Comparison of ENCODE assay signal across 13 cellular contexts in the genomic region with DNA sequence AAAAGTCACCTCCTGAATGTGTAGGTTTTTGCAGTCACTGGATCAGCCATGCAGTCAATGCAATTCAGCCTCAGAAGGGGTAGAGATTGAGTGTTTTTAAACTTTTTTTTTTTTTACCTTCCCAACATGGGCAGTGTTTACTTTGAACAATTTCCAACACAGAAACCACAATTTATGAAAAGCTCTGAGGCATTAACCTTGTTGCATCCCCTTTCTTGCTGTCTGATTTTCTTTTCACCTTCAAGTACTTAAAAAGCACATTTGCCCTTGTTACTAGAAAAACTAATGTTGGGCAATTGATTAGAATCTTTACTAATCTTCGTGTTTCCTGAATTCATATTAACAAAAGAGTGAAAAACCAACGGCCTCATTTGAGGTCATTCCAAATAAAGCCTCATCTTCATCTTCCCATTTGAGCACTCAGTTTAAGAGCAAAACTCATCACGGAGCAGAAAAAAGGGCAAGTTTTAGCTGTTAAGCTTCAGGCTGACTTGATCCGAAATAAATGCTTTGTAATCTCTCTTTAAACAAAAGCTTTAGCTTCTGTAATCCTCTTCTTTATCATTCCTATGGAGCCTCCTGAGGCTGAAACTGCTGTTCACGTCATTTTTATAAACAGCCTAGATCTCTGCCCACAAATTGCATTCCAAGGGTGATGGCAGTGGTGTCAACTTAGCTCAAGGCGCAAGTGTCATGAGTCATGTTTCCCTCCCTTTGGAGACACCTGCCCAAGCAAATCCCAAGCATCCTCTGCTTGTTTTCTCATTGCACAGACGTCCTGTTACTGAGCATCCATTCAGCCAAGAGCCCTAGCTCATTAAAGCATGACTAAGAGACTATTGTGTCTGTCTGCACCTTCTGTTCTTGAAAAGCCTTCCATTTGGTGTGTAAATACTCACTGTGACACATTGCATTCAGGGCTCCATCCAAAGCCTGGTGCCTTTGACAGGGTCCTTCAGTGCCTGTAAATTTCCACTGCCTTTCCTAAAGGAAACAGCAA.
DNase-seq lines count a peak whose midpoint lies in the region; ATAC-seq and TF ChIP-seq lines count a peak whose summit lies in the region.
"Had no signal": no experiment of that assay in that cellular context is flagged by ENCODE, and none has a peak within 500 bp of the region (broad histone marks: within the 10 kb centered on the region; RNA-seq: fewer than 3 reads in every experiment).

No MANE protein-coding gene starts in this region.

- H2AFZ ChIP-seq in PC-3 (ENCODE audit: low read length) (no peak overlapping the region), hepatocyte (no peak overlapping the region)

- H3K79me2 ChIP-seq in PC-3 (ENCODE audit: low read length) (no peaks in the 10 kb centered on the region), hepatocyte (no peaks in the 10 kb centered on the region)

- WGBS in hepatocyte (ENCODE audit: low lambda C conversion rate, missing lambda C conversion rate) = 35% methylated on average over 7 of the region's 7 CpGs

- H3K4me3 Mint-ChIP-seq in natural killer cell treated with Interleukin-12 subunit alpha and Interleukin-12 subunit beta and Interleukin-15 and Interleukin-18, amount 100 ng/mL, for 72 hours = no peak overlapping the region
- H3K4me3 Mint-ChIP-seq in HFFc6 = no peak overlapping the region
- H3K4me3 Mint-ChIP-seq: B cell; nephron progenitor cell; T-helper 1 cell treated with Interleukin-12 subunit alpha and Interleukin-12 subunit beta and Interleukin-4 antibody, amounts not matched to agents 30 μg/mL and 1 μg/mL, for 36 hours had no signal

- peak overlapping the region; percentile 90 for H3K27ac ChIP-seq in PC-3 (ENCODE audit: low read length)
- no peak overlapping the region for H3K27ac ChIP-seq in hepatocyte

- H3K27ac Mint-ChIP-seq in natural killer cell treated with Interleukin-12 subunit alpha and Interleukin-12 subunit beta and Interleukin-15 and Interleukin-18, amount 100 ng/mL, for 72 hours = no peak overlapping the region
- no peak overlapping the region for H3K27ac Mint-ChIP-seq in HFFc6
- H3K27ac Mint-ChIP-seq: B cell; nephron progenitor cell; T-helper 1 cell treated with Interleukin-12 subunit alpha and Interleukin-12 subunit beta and Interleukin-4 antibody, amounts not matched to agents 30 μg/mL and 1 μg/mL, for 36 hours had no signal

- H3K4me2 ChIP-seq in PC-3 (ENCODE audit: low read length) = peak overlapping the region; percentile 75
- H3K4me2 ChIP-seq in hepatocyte = no peak overlapping the region

- H3K9ac ChIP-seq in PC-3 (ENCODE audit: low read length) = peak overlapping the region; percentile 52; the same call in 1 of the 2 replicates

- H3K4me1 ChIP-seq in PC-3 (ENCODE audit: insufficient read depth, low read length) (peaks cover 24% of the 10 kb centered on the region), hepatocyte (ENCODE audit: insufficient read depth) (no peaks in the 10 kb centered on the region)

- BruUV-seq in PC-3 (replicated peaks; lab: Mats Ljungman, UMichigan) = no TSS peak

- H3K36me3 ChIP-seq in PC-3 (ENCODE audit: low read depth, low read length) (no peaks in the 10 kb centered on the region), hepatocyte (replicated peaks; ENCODE audit: insufficient read depth, low read depth) (no peaks in the 10 kb centered on the region)

- H3K27me3 Mint-ChIP-seq in natural killer cell treated with Interleukin-12 subunit alpha and Interleukin-12 subunit beta and Interleukin-15 and Interleukin-18, amount 100 ng/mL, for 72 hours = no peaks in the 10 kb centered on the region
- H3K27me3 Mint-ChIP-seq in HFFc6 (ENCODE audit: insufficient read depth) = no peaks in the 10 kb centered on the region

- H3K4me3 ChIP-seq in PC-3 (ENCODE audit: low read length) = peak overlapping the region; percentile 43; the same call in 1 of the 2 replicates
- no peak overlapping the region for H3K4me3 ChIP-seq in hepatocyte

- H3K27me3 ChIP-seq in PC-3 (ENCODE audit: low read length) (no peaks in the 10 kb centered on the region), hepatocyte (peaks cover 3% of the 10 kb centered on the region)

- H4K20me1 ChIP-seq in PC-3 (ENCODE audit: low read length) = no peaks in the 10 kb centered on the region
- no peaks in the 10 kb centered on the region for H4K20me1 ChIP-seq in hepatocyte (ENCODE audit: insufficient read depth, poor library complexity, severe bottlenecking)

- ATAC-seq in PC-3 (peak; percentile 95), GM21786 (IDR thresholded peaks at IDR 0.05; ENCODE audit: unreplicated experiment) (no peak)
- no peak for ATAC-seq in natural killer cell treated with Interleukin-12 subunit alpha and Interleukin-12 subunit beta and Interleukin-15 and Interleukin-18, amount 100 ng/mL, for 72 hours

- H3F3A ChIP-seq in PC-3 (ENCODE audit: low read length, unreplicated experiment) = peaks cover 7% of the 10 kb centered on the region

- H3K36me3 Mint-ChIP-seq in natural killer cell treated with Interleukin-12 subunit alpha and Interleukin-12 subunit beta and Interleukin-15 and Interleukin-18, amount 100 ng/mL, for 72 hours = no peaks in the 10 kb centered on the region
- H3K36me3 Mint-ChIP-seq in HFFc6 (ENCODE audit: low read depth) = no peaks in the 10 kb centered on the region

- DNase-seq in D341Med (ENCODE audit: low spot score) (peak; percentile 52), NCI-H128 (lab: John Stamatoyannopoulos, UW; ENCODE audit: unreplicated experiment) (peak; percentile 70), PC-3 (peak; percentile 97), hepatocyte (ENCODE audit: low spot score) (peak; percentile 41), HFFc6 (no peak)
- DNase-seq in activated T-cell treated with anti-CD3 and anti-CD28 coated beads, Interleukin-2, amount 50 U/mL, for 48 hours = no peak
- no peak for DNase-seq in natural killer cell treated with Interleukin-12 subunit alpha and Interleukin-12 subunit beta and Interleukin-15 and Interleukin-18, amount 100 ng/mL, for 72 hours (ENCODE audit: low spot score)
- DNase-seq: activated naive CD4-positive, alpha-beta T cell; KG1; nephron progenitor cell had no signal

- no peaks in the 10 kb centered on the region for H3K4me1 Mint-ChIP-seq in natural killer cell treated with Interleukin-12 subunit alpha and Interleukin-12 subunit beta and Interleukin-15 and Interleukin-18, amount 100 ng/mL, for 72 hours (ENCODE audit: low read depth in 2 of 2)
- H3K4me1 Mint-ChIP-seq in HFFc6 (ENCODE audit: low read depth) = peaks cover 5% of the 10 kb centered on the region; the same call in 1 of the 2 replicates
- H3K4me1 Mint-ChIP-seq: B cell had no signal

- CTCF ChIA-PET in PC-3 (lab: Charles Lee) = interaction anchor here (0.6 to 0.7 kb wide), 2 partner anchors 16 to 130 kb away, joined by 7 to 10 read pairs; no protein-coding TSS in a partner anchor

- H3K9me2 ChIP-seq in PC-3 (replicated peaks; ENCODE audit: low read length) = no peaks in the 10 kb centered on the region
- H3K9me2 ChIP-seq in hepatocyte (replicated peaks; ENCODE audit: insufficient read depth) = no peaks in the 10 kb centered on the region

- POLR2A ChIA-PET in PC-3 (lab: Charles Lee; ENCODE audit: unreplicated experiment) = interaction anchor here (0.6 kb wide), 1 partner anchor 1933 kb away, joined by 4 read pairs; no protein-coding TSS in a partner anchor

- H3K9me3 Mint-ChIP-seq in natural killer cell treated with Interleukin-12 subunit alpha and Interleukin-12 subunit beta and Interleukin-15 and Interleukin-18, amount 100 ng/mL, for 72 hours = peaks cover 19% of the 10 kb centered on the region
- no peaks in the 10 kb centered on the region for H3K9me3 Mint-ChIP-seq in HFFc6
- H3K9me3 Mint-ChIP-seq: nephron progenitor cell; T-helper 1 cell treated with Interleukin-12 subunit alpha and Interleukin-12 subunit beta and Interleukin-4 antibody, amounts not matched to agents 30 μg/mL and 1 μg/mL, for 36 hours had no signal

- TF ChIP-seq CTCF in PC-3 (conservative IDR thresholded peaks at IDR 0.05; ENCODE audit: low read depth, low read length) (no peak), hepatocyte (IDR thresholded peaks at IDR 0.05; ENCODE audit: poor library complexity) (no peak), HFFc6 (IDR thresholded peaks at IDR 0.05) (no peak)

- intact Hi-C loops in PC-3 (cut with micrococcal nuclease) = loop anchor here (5.0 kb wide), 1 partner anchor 105 kb away; no protein-coding TSS in a partner anchor

- H3K9me3 ChIP-seq in PC-3 (ENCODE audit: low read length) = no peaks in the 10 kb centered on the region
- no peaks in the 10 kb centered on the region for H3K9me3 ChIP-seq in hepatocyte (ENCODE audit: low read depth)

Comparison
In these comparisons a context has a peak if more than half of its experiments do, and no peak if none do; other contexts are left out.
1. DNase-seq: peak in D341Med (single experiment), NCI-H128 (single experiment), PC-3 (single experiment) and hepatocyte (single experiment); none in activated T-cell treated with anti-CD3 and anti-CD28 coated beads, Interleukin-2, amount 50 U/mL, for 48 hours (0 of 2), natural killer cell treated with Interleukin-12 subunit alpha and Interleukin-12 subunit beta and Interleukin-15 and Interleukin-18, amount 100 ng/mL, for 72 hours (single experiment) and HFFc6 (single experiment).